In the genomic region with DNA sequence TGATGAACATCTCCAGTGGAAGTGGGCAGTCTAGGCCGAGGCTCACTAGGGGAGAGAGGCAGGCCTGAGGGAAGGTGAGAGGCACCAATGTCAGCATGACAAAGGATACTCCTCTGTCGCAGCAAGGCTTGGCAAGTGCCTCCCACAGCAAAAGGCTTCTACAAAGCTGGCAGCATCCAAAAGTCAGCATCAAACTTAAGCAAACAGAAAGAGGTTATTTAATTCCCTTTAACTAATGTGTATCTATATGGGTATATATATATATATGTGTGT, we compare ENCODE assay signal across 13 cellular contexts.
"Had no signal": no experiment of that assay in that cellular context is flagged by ENCODE, and none has a peak within 500 bp of the region (broad histone marks: within the 10 kb centered on the region; RNA-seq: fewer than 3 reads in every experiment).

No MANE protein-coding gene starts in this region.

- H3K27ac Mint-ChIP-seq: activated T-helper 1 cell treated with anti-CD3 and anti-CD28 coated beads, Interleukin-12 subunit alpha, Interleukin-12 subunit beta, Interleukin-2, Interleukin-4 antibody, amounts not matched to agents 30 ng/mL and 10 ng/mL and 1 ng/mL, durations not matched to agents 14 hours and 24 hours and 36 hours had no signal

- H3K4me1 ChIP-seq: colonic mucosa had no signal

- DNase-seq: activated CD4-positive, alpha-beta T cell treated with anti-CD3 and anti-CD28 coated beads, Interleukin-2, amount 50 U/mL, for 4 hours; activated naive CD4-positive, alpha-beta T cell; colonic mucosa; hypothalamus; lower lobe of right lung; naive B cell; retina had no signal

- H3K36me3 Mint-ChIP-seq: naive B cell had no signal

- H3K27ac ChIP-seq: colonic mucosa, lower lobe of right lung, parathyroid adenoma, skin epidermis, tibial nerve had no signal

- H3K4me3 ChIP-seq: colonic mucosa, lower lobe of right lung, skin epidermis, tibial nerve had no signal

- H3K4me3 Mint-ChIP-seq: activated T-helper 1 cell treated with anti-CD3 and anti-CD28 coated beads, Interleukin-12 subunit alpha, Interleukin-12 subunit beta, Interleukin-2, Interleukin-4 antibody, amounts not matched to agents 30 ng/mL and 10 ng/mL and 1 ng/mL, durations not matched to agents 14 hours and 24 hours and 36 hours; naive B cell; stimulated activated effector memory CD8-positive, alpha-beta T cell treated with anti-CD3 and anti-CD28 coated beads, Interleukin-12 subunit alpha, Interleukin-12 subunit beta, amount 100 ng/mL, for 72 hours had no signal

- H3K27me3 ChIP-seq: colonic mucosa, tibial nerve had no signal

- H3K9me3 ChIP-seq: colonic mucosa, lower lobe of right lung, tibial nerve had no signal

- ATAC-seq: activated CD4-positive, CD25-positive, alpha-beta regulatory T cell treated with anti-CD3 and anti-CD28 coated beads, Interleukin-2, amount 50 U/mL, for 24 hours; lower lobe of right lung; stimulated activated effector memory CD8-positive, alpha-beta T cell treated with anti-CD3 and anti-CD28 coated beads, Interleukin-12 subunit alpha, Interleukin-12 subunit beta, amount 100 ng/mL, for 72 hours had no signal

- H3K36me3 ChIP-seq: colonic mucosa, lower lobe of right lung, tibial nerve had no signal

- H3K9me3 Mint-ChIP-seq: activated T-helper 1 cell treated with anti-CD3 and anti-CD28 coated beads, Interleukin-12 subunit alpha, Interleukin-12 subunit beta, Interleukin-2, Interleukin-4 antibody, amounts not matched to agents 30 ng/mL and 10 ng/mL and 1 ng/mL, durations not matched to agents 14 hours and 24 hours and 36 hours; naive B cell; stimulated activated effector memory CD8-positive, alpha-beta T cell treated with anti-CD3 and anti-CD28 coated beads, Interleukin-12 subunit alpha, Interleukin-12 subunit beta, amount 100 ng/mL, for 72 hours had no signal
